20 cellular contexts compared by ENCODE assay signal in the genomic region with DNA sequence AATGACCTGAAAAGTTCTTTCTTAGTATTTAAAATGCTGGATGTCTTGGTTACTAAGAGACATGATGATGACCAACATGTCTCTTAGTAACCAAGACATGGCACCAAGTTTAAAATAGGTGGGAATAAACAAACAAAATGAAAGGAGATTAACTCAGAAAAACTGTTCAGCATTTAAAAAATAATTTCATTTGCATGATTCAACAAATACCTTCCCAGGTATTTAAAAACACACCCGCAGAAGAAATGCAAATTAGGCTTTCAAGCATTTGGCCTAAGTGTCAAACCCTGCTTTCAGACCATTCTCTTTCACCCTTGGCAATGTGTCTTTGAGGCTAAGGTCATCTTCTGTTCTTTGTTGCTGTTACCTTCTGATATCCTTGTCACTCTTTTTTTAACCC.
DNase-seq lines count a peak whose midpoint lies in the region; ATAC-seq and TF ChIP-seq lines count a peak whose summit lies in the region.
"Had no signal": no experiment of that assay in that cellular context is flagged by ENCODE, and none has a peak within 500 bp of the region (broad histone marks: within the 10 kb centered on the region; RNA-seq: fewer than 3 reads in every experiment).

No MANE protein-coding gene starts in this region.

- H3K36me3 Mint-ChIP-seq in activated CD4-positive, alpha-beta T cell treated with anti-CD3 and anti-CD28 coated beads for 36 hours (ENCODE audit: low read depth) = peaks cover 43% of the 10 kb centered on the region
- no peaks in the 10 kb centered on the region for H3K36me3 Mint-ChIP-seq in activated T-helper 17 cell treated with anti-CD3 and anti-CD28 coated beads, Interleukin-2, amount 50 U/mL, for 72 hours (ENCODE audit: low read depth)
- peaks cover 26% of the 10 kb centered on the region for H3K36me3 Mint-ChIP-seq in activated CD8-positive, alpha-beta memory T cell treated with anti-CD3 and anti-CD28 coated beads, Interleukin-2, amount 10 ng/mL, durations not matched to agents 7 days and 5 days

- no peak for ATAC-seq in activated CD4-positive, alpha-beta T cell treated with anti-CD3 and anti-CD28 coated beads for 36 hours
- ATAC-seq in GM21529 (IDR thresholded peaks at IDR 0.05; ENCODE audit: unreplicated experiment) (peak; percentile 28), psoas muscle (no peak)
- no peak for ATAC-seq in activated T-helper 17 cell treated with anti-CD3 and anti-CD28 coated beads, Interleukin-2, amount 50 U/mL, for 72 hours (replicated peaks)
- no peak for ATAC-seq in activated CD8-positive, alpha-beta memory T cell treated with anti-CD3 and anti-CD28 coated beads, Interleukin-2, amount 10 ng/mL, durations not matched to agents 7 days and 5 days
- ATAC-seq: activated CD4-positive, CD25-positive, alpha-beta regulatory T cell treated with anti-CD3 and anti-CD28 coated beads, Interleukin-2, amount 50 U/mL, for 24 hours had no signal

- H3K9me3 Mint-ChIP-seq in activated CD4-positive, alpha-beta T cell treated with anti-CD3 and anti-CD28 coated beads for 36 hours (ENCODE audit: low read depth) = no peaks in the 10 kb centered on the region
- H3K9me3 Mint-ChIP-seq in activated T-helper 17 cell treated with anti-CD3 and anti-CD28 coated beads, Interleukin-2, amount 50 U/mL, for 72 hours = no peaks in the 10 kb centered on the region
- H3K9me3 Mint-ChIP-seq in activated CD8-positive, alpha-beta memory T cell treated with anti-CD3 and anti-CD28 coated beads, Interleukin-2, amount 10 ng/mL, durations not matched to agents 7 days and 5 days (ENCODE audit: low read depth) = no peaks in the 10 kb centered on the region

- TF ChIP-seq CTCF in psoas muscle (IDR thresholded peaks at IDR 0.05) = no peak

- POLR2A ChIA-PET in activated CD4-positive, alpha-beta T cell treated with anti-CD3 and anti-CD28 coated beads for 36 hours (lab: Charles Lee) = no interaction called here

- CTCF ChIA-PET in activated CD4-positive, alpha-beta T cell treated with anti-CD3 and anti-CD28 coated beads for 36 hours (lab: Charles Lee) = interaction anchor here (1.1 to 2.9 kb wide), 2 partner anchors 9 to 96 kb away, joined by 3 to 12 read pairs; no protein-coding TSS in a partner anchor
- CTCF ChIA-PET in activated CD8-positive, alpha-beta memory T cell treated with anti-CD3 and anti-CD28 coated beads, Interleukin-2, amount 10 ng/mL, durations not matched to agents 7 days and 5 days (lab: Charles Lee) = no interaction called here

- intact Hi-C loops in activated CD4-positive, alpha-beta T cell treated with anti-CD3 and anti-CD28 coated beads for 36 hours (cut with DNase I, micrococcal nuclease) = no loop called here
- intact Hi-C loops in psoas muscle (cut with DNase I) = loop anchor here in 1 of 2 donors (5.0 kb wide), 1 partner anchor 48 kb away; no protein-coding TSS in a partner anchor

- H3K4me1 Mint-ChIP-seq in activated CD4-positive, alpha-beta T cell treated with anti-CD3 and anti-CD28 coated beads for 36 hours = peaks cover 80% of the 10 kb centered on the region
- H3K4me1 Mint-ChIP-seq in activated T-helper 17 cell treated with anti-CD3 and anti-CD28 coated beads, Interleukin-2, amount 50 U/mL, for 72 hours = peaks cover 30% of the 10 kb centered on the region
- peaks cover 25% of the 10 kb centered on the region for H3K4me1 Mint-ChIP-seq in activated CD8-positive, alpha-beta memory T cell treated with anti-CD3 and anti-CD28 coated beads, Interleukin-2, amount 10 ng/mL, durations not matched to agents 7 days and 5 days

- no peak for DNase-seq in activated CD4-positive, alpha-beta T cell treated with anti-CD3 and anti-CD28 coated beads for 36 hours
- DNase-seq in activated CD4-positive, alpha-beta T cell treated with anti-CD3 and anti-CD28 coated beads for 4 hours = no peak
- no peak for DNase-seq in psoas muscle
- DNase-seq in activated CD8-positive, alpha-beta memory T cell treated with anti-CD3 and anti-CD28 coated beads, Interleukin-2, amount 10 ng/mL, durations not matched to agents 7 days and 5 days = no peak
- no peak for DNase-seq in DMS53 treated with DMSO at 0.1 percent for 48 hours (lab: John Stamatoyannopoulos, UW; ENCODE audit: unreplicated experiment)
- no peak for DNase-seq in COLO668 (lab: John Stamatoyannopoulos, UW; ENCODE audit: unreplicated experiment)
- DNase-seq: activated T-cell treated with anti-CD3 and anti-CD28 coated beads for 4 hours; amygdala; C1 segment of cervical spinal cord; KG1; NCI-H1417; NCI-H345; NK-92 treated with Interleukin-12 subunit alpha and Interleukin-12 subunit beta, amount 100 ng/mL, for 24 hours; SHP77; stimulated activated CD4-positive, alpha-beta T cell treated with anti-CD3 and anti-CD28 coated beads, Interleukin-4, amount 100 ng/mL, for 4 hours; thyroid gland had no signal

- peak overlapping the region; percentile 4 for H3K27ac Mint-ChIP-seq in activated CD4-positive, alpha-beta T cell treated with anti-CD3 and anti-CD28 coated beads for 36 hours
- H3K27ac Mint-ChIP-seq in activated T-helper 17 cell treated with anti-CD3 and anti-CD28 coated beads, Interleukin-2, amount 50 U/mL, for 72 hours = peak overlapping the region; percentile 4
- no peak overlapping the region for H3K27ac Mint-ChIP-seq in activated CD8-positive, alpha-beta memory T cell treated with anti-CD3 and anti-CD28 coated beads, Interleukin-2, amount 10 ng/mL, durations not matched to agents 7 days and 5 days

- no peak overlapping the region for H3K4me3 Mint-ChIP-seq in activated CD4-positive, alpha-beta T cell treated with anti-CD3 and anti-CD28 coated beads for 36 hours
- H3K4me3 Mint-ChIP-seq in activated T-helper 17 cell treated with anti-CD3 and anti-CD28 coated beads, Interleukin-2, amount 50 U/mL, for 72 hours = no peak overlapping the region
- H3K4me3 Mint-ChIP-seq in activated CD8-positive, alpha-beta memory T cell treated with anti-CD3 and anti-CD28 coated beads, Interleukin-2, amount 10 ng/mL, durations not matched to agents 7 days and 5 days = no peak overlapping the region

- 88 to 94% (median 94%) methylated on average over 1 of the region's 1 CpG for WGBS in psoas muscle, 3 donors

- H3K27me3 Mint-ChIP-seq in activated CD4-positive, alpha-beta T cell treated with anti-CD3 and anti-CD28 coated beads for 36 hours = no peaks in the 10 kb centered on the region
- H3K27me3 Mint-ChIP-seq in activated T-helper 17 cell treated with anti-CD3 and anti-CD28 coated beads, Interleukin-2, amount 50 U/mL, for 72 hours = no peaks in the 10 kb centered on the region
- H3K27me3 Mint-ChIP-seq in activated CD8-positive, alpha-beta memory T cell treated with anti-CD3 and anti-CD28 coated beads, Interleukin-2, amount 10 ng/mL, durations not matched to agents 7 days and 5 days = no peaks in the 10 kb centered on the region

- H3K27ac ChIP-seq in psoas muscle = peak overlapping the region; percentile 80
- H3K27ac ChIP-seq: 22Rv1 had no signal

- H3K4me1 ChIP-seq in psoas muscle = peaks cover 67% of the 10 kb centered on the region

- H3K27me3 ChIP-seq in psoas muscle (ENCODE audit: insufficient read depth in 3 of 3, low read length in 2 of 3) = no peaks in the 10 kb centered on the region
- H3K27me3 ChIP-seq: thyroid gland had no signal

- no peak overlapping the region for H3K4me3 ChIP-seq in psoas muscle
- H3K4me3 ChIP-seq: thyroid gland had no signal

- no peaks in the 10 kb centered on the region for H3K9me3 ChIP-seq in psoas muscle
- H3K9me3 ChIP-seq: thyroid gland had no signal

- no peaks in the 10 kb centered on the region for H3K36me3 ChIP-seq in psoas muscle (ENCODE audit: insufficient read depth in 1 of 2, low read depth in 1 of 2)
- H3K36me3 ChIP-seq: thyroid gland had no signal
